In genomic region chr6:37626915-37627314, GRCh38 we compare ENCODE assay signal across 22 cellular contexts.
DNase-seq lines count a peak whose midpoint lies in the region; ATAC-seq, FAIRE-seq and TF ChIP-seq lines count a peak whose summit lies in the region.
"Had no signal": no experiment of that assay in that cellular context is flagged by ENCODE, and none has a peak within 500 bp of the region (broad histone marks: within the 10 kb centered on the region; RNA-seq: fewer than 3 reads in every experiment).

No MANE protein-coding gene starts in this region.

- H2AFZ ChIP-seq in HepG2 (ENCODE audit: low read length): no peak overlapping the region

- 0% methylated on average over 1 of the region's 1 CpG for WGBS in HepG2 (ENCODE audit: low lambda C conversion rate)
- 67% methylated on average over 1 of the region's 1 CpG for WGBS in right lobe of liver (ENCODE audit: insufficient coverage, low coverage, low lambda C conversion rate, missing lambda C conversion rate)

- POLR2A ChIA-PET in HepG2 (lab: Yijun Ruan, JAX): no interaction called here

- H3K4me3 ChIP-seq in HepG2 (replicated peaks in 1 of 3; ENCODE audit: insufficient read depth in 1 of 3, low read depth in 2 of 3, low read length in 3 of 3) (no peak overlapping the region), right lobe of liver (no peak overlapping the region), right atrium auricular region (no peak overlapping the region)
- H3K4me3 ChIP-seq: A549; BLaER1 treated with 17β-estradiol and CSF1 and Interleukin-3, amounts not matched to agents 10 nM and 100 nM had no signal

- ATAC-seq in HepG2: no peak
- no peak for ATAC-seq in right lobe of liver
- ATAC-seq: A549; CD8-positive, alpha-beta T cell had no signal

- in situ Hi-C loops in HepG2 (cut with HindIII; ENCODE audit: extremely low pct_ligation_motif_present, low pct_unique_long_range_greater_than_20kb): no loop called here

- no peak for TF ChIP-seq RAD21 in HepG2 (CRISPR knock-in tag; IDR thresholded peaks at IDR 0.05)

- CTCF ChIA-PET in HepG2 (lab: Yijun Ruan, JAX; ENCODE audit: low intra/inter-chr PET ratio, low total read pairs): no interaction called here

- H3K79me2 ChIP-seq in HepG2 (ENCODE audit: insufficient read depth, low read length): no peaks in the 10 kb centered on the region

- no peak overlapping the region for H3K9ac ChIP-seq in HepG2 (ENCODE audit: insufficient read depth, low read depth, low read length)
- H3K9ac ChIP-seq: BLaER1 treated with 17β-estradiol and CSF1 and Interleukin-3, amounts not matched to agents 10 nM and 100 nM had no signal

- H3K27me3 ChIP-seq in HepG2 (ENCODE audit: control insufficient read depth in 1 of 2, insufficient read depth in 2 of 2, low read length in 2 of 2): peaks cover 0 to 52% of the 10 kb centered on the region in 2 experiments; a peak in 4 of 5 replicates
- no peaks in the 10 kb centered on the region for H3K27me3 ChIP-seq in right lobe of liver
- no peaks in the 10 kb centered on the region for H3K27me3 ChIP-seq in right atrium auricular region

- no peaks in the 10 kb centered on the region for H3K4me1 ChIP-seq in HepG2 (ENCODE audit: insufficient read depth, low read length)
- peaks cover 0 to 7% (median 0%) of the 10 kb centered on the region in 4 donors for H3K4me1 ChIP-seq in right lobe of liver
- peaks cover 0 to 8% of the 10 kb centered on the region in 2 donors for H3K4me1 ChIP-seq in right atrium auricular region
- H3K4me1 ChIP-seq: Caco-2 had no signal

- H3K36me3 ChIP-seq in HepG2 (replicated peaks in 1 of 2; ENCODE audit: control insufficient read depth in 1 of 2, insufficient read depth in 2 of 2, low read length in 2 of 2) (no peaks in the 10 kb centered on the region), right lobe of liver (no peaks in the 10 kb centered on the region), right atrium auricular region (no peaks in the 10 kb centered on the region)
- H3K36me3 ChIP-seq: BLaER1 treated with 17β-estradiol and CSF1 and Interleukin-3, amounts not matched to agents 10 nM and 100 nM had no signal

- no peak overlapping the region for H3K4me2 ChIP-seq in HepG2 (ENCODE audit: low read depth, low read length)
- H3K4me2 ChIP-seq: A549 had no signal

- no peaks in the 10 kb centered on the region for H3K9me3 ChIP-seq in HepG2 (ENCODE audit: low read length)
- no peaks in the 10 kb centered on the region for H3K9me3 ChIP-seq in right lobe of liver
- H3K9me3 ChIP-seq in right atrium auricular region: no peaks in the 10 kb centered on the region
- H3K9me3 ChIP-seq: A549; BLaER1 treated with 17β-estradiol and CSF1 and Interleukin-3, amounts not matched to agents 10 nM and 100 nM; Caco-2 had no signal

- DNase-seq in NCI-H1092 treated with DMSO at 0.1 percent for 48 hours (lab: John Stamatoyannopoulos, UW) (peak; percentile 31), NCI-H1092 (lab: John Stamatoyannopoulos, UW) (no peak), NCI-H345 (lab: John Stamatoyannopoulos, UW) (peak; percentile 31), NCI-H345 treated with DMSO at 0.1 percent for 48 hours (lab: John Stamatoyannopoulos, UW; ENCODE audit: unreplicated experiment) (no peak), HepG2 (ENCODE audit: low spot score) (no peak), right lobe of liver (no peak), right atrium auricular region (ENCODE audit: low spot score) (no peak)
- DNase-seq: AML-193; Caco-2; Calu3; CD4-positive, alpha-beta T cell; CD8-positive, alpha-beta T cell; DMS79 treated with DMSO at 0.1 percent for 48 hours; GF-D8 had no signal

- intact Hi-C loops in HepG2 (cut with micrococcal nuclease; ENCODE audit: unreplicated experiment): no loop called here
- intact Hi-C loops in right lobe of liver (cut with DNase I): no loop called here

- TF ChIP-seq CTCF in HepG2 (CRISPR knock-in tag; IDR thresholded peaks at IDR 0.05): no peak
- TF ChIP-seq CTCF in right lobe of liver (IDR thresholded peaks at IDR 0.05): no peak
- no peak for TF ChIP-seq CTCF in right atrium auricular region (IDR thresholded peaks at IDR 0.05)

- no peaks in the 10 kb centered on the region for H4K20me1 ChIP-seq in HepG2 (ENCODE audit: insufficient read depth, low read length)

- TF ChIP-seq POLR2A in HepG2 (IDR thresholded peaks at IDR 0.05; ENCODE audit: insufficient read depth in 1 of 2, low read depth in 2 of 2, low read length in 2 of 2) (no peak), right lobe of liver (IDR thresholded peaks at IDR 0.05) (no peak)

- H3K27ac ChIP-seq in HepG2 (ENCODE audit: extremely low read length, insufficient read depth, low read length) (no peak overlapping the region), right lobe of liver (no peak overlapping the region), right atrium auricular region (no peak overlapping the region)
- H3K27ac ChIP-seq: 22Rv1; BLaER1 treated with 17β-estradiol and CSF1 and Interleukin-3, amounts not matched to agents 10 nM and 100 nM; C4-2B had no signal

- FAIRE-seq in HepG2 (lab: Jason Lieb, UNC): no peak
- FAIRE-seq: A549, D721Med, G401.6, GM12891, GM19239 had no signal

- TF ChIP-seq EP300 in HepG2 (IDR thresholded peaks at IDR 0.05; ENCODE audit: low read depth in 2 of 2, low read length in 2 of 2) (no peak), HepG2 (CRISPR knock-in tag; IDR thresholded peaks at IDR 0.05; ENCODE audit: borderline replicate concordance) (no peak)

- BruUV-seq in HepG2 (replicated peaks; lab: Mats Ljungman, UMichigan): no TSS peak

TF ChIP-seq in HepG2, 621 proteins besides CTCF, POLR2A, EP300 and RAD21:
- TF ChIP-seq ZNF768 (CRISPR knock-in tag; IDR thresholded peaks at IDR 0.05): peak; percentile 47; the same call in 1 of the 2 replicates
- no peak for TF ChIP-seq SNRNP70 (IDR thresholded peaks at IDR 0.05; ENCODE audit: low read depth, low read length)
- 0 out of 2 replicates have a peak, but pooled peaks have one; percentile 22 for TF ChIP-seq CREB1 (IDR thresholded peaks at IDR 0.05)
- TF ChIP-seq CREB1 (CRISPR knock-in tag; IDR thresholded peaks at IDR 0.05): no peak
- no peak for TF ChIP-seq MED13 (CRISPR knock-in tag; IDR thresholded peaks at IDR 0.05)
- no peak for TF ChIP-seq KAT7 (CRISPR knock-in tag; IDR thresholded peaks at IDR 0.05; ENCODE audit: borderline replicate concordance)
- no peak for TF ChIP-seq ZNF142 (CRISPR knock-in tag; IDR thresholded peaks at IDR 0.05)
- no peak for TF ChIP-seq NR3C1 (CRISPR knock-in tag; IDR thresholded peaks at IDR 0.05)
- TF ChIP-seq POLR2AphosphoS5 (IDR thresholded peaks at IDR 0.05; ENCODE audit: low read depth, low read length): no peak

Comparison
In these comparisons a context has a peak if more than half of its experiments do, and no peak if none do; other contexts are left out.
1. DNase-seq: peak in NCI-H1092 treated with DMSO at 0.1 percent for 48 hours (single experiment) and NCI-H345 (single experiment); none in NCI-H1092 (single experiment), NCI-H345 treated with DMSO at 0.1 percent for 48 hours (single experiment), HepG2 (single experiment), right lobe of liver (0 of 3) and right atrium auricular region (single experiment).